8 cellular contexts compared by ENCODE assay signal in genomic region chr4:154416183-154416543, GRCh38.
A peak's percentile ranks its signal among the peaks of the same experiment; 100 is the strongest.
DNase-seq lines count a peak whose midpoint lies in the region; ATAC-seq, FAIRE-seq and TF ChIP-seq lines count a peak whose summit lies in the region.

No MANE protein-coding gene starts in this region.

- H2BK5ac ChIP-seq in mesenchymal stem cell (ENCODE audit: low read depth, low read length, poor library complexity, severe bottlenecking) = no peak overlapping the region

- no peak overlapping the region for H3K23ac ChIP-seq in mesenchymal stem cell (ENCODE audit: low read length in 2 of 2)

- H3K4ac ChIP-seq in mesenchymal stem cell (ENCODE audit: low read depth in 1 of 2, low read length in 2 of 2) = no peak overlapping the region

- H2AK5ac ChIP-seq in mesenchymal stem cell (ENCODE audit: low read length, severe bottlenecking) = no peak overlapping the region

- TF ChIP-seq CTCF in D721Med (IDR thresholded peaks at IDR 0.05; ENCODE audit: insufficient read depth, missing control alignments) = peak; percentile 23

- ATAC-seq in GM19452 (IDR thresholded peaks at IDR 0.05; ENCODE audit: unreplicated experiment) (peak; percentile 38), HG03571 (IDR thresholded peaks at IDR 0.05; ENCODE audit: unreplicated experiment) (peak; percentile 26), aorta (ENCODE audit: low FRiP score) (peak; percentile 31)

- no peak overlapping the region for H4K91ac ChIP-seq in mesenchymal stem cell (ENCODE audit: low read length)

- WGBS in mesenchymal stem cell = 4% methylated on average over 10 of the region's 10 CpGs
- WGBS in aorta, 2 donors = 16 to 22% methylated on average over 10 of the region's 10 CpGs

- H3K27ac ChIP-seq in caudate nucleus (ENCODE audit: low read depth, low read length) = peak overlapping the region; percentile 58
- no peak overlapping the region for H3K27ac ChIP-seq in mesenchymal stem cell (ENCODE audit: low read length, poor library complexity, severe bottlenecking)
- no peak overlapping the region for H3K27ac ChIP-seq in aorta (ENCODE audit: low read depth in 1 of 2, low read length in 2 of 2)

- H3K4me2 ChIP-seq in mesenchymal stem cell (ENCODE audit: low read length, poor library complexity, severe bottlenecking) = peak overlapping the region; percentile 95

- H3K4me1 ChIP-seq in mesenchymal stem cell (ENCODE audit: control insufficient read depth, insufficient read depth, low read depth, low read length) = peaks cover 2% of the 10 kb centered on the region
- no peaks in the 10 kb centered on the region for H3K4me1 ChIP-seq in aorta (ENCODE audit: control insufficient read depth in 1 of 2, insufficient read depth in 2 of 2, low read length in 2 of 2)

- H4K8ac ChIP-seq in mesenchymal stem cell (ENCODE audit: low read length) = no peak overlapping the region

- H2BK12ac ChIP-seq in mesenchymal stem cell (ENCODE audit: low read length in 2 of 2) = no peak overlapping the region

- peak overlapping the region; percentile 54 for H2AFZ ChIP-seq in mesenchymal stem cell (ENCODE audit: low read depth, low read length)

- no peaks in the 10 kb centered on the region for H3K36me3 ChIP-seq in mesenchymal stem cell (ENCODE audit: control insufficient read depth in 1 of 2, insufficient read depth in 2 of 2, low read depth in 1 of 2, low read length in 2 of 2)
- H3K36me3 ChIP-seq in aorta (ENCODE audit: control insufficient read depth in 1 of 2, insufficient read depth in 2 of 2, low read length in 1 of 2) = no peaks in the 10 kb centered on the region

- no peak overlapping the region for H3K14ac ChIP-seq in mesenchymal stem cell (ENCODE audit: low read length in 2 of 2)

- no peak overlapping the region for H2BK120ac ChIP-seq in mesenchymal stem cell (ENCODE audit: low read depth, low read length)

- DNase-seq in D721Med (ENCODE audit: insufficient read length, low spot score) (no peak), caudate nucleus (lab: John Stamatoyannopoulos, UW) (peak in 8 of 61 donors; percentile 1 to 31 (median 8)), mesenchymal stem cell (peak; percentile 30), aorta (no peak), NCI-H1694 treated with DMSO at 0.1 percent for 48 hours (lab: John Stamatoyannopoulos, UW) (no peak), COR-L47 (lab: John Stamatoyannopoulos, UW) (no peak)

- H2BK15ac ChIP-seq in mesenchymal stem cell (ENCODE audit: low read depth, poor library complexity, severe bottlenecking) = no peak overlapping the region

- H3K9me3 ChIP-seq in mesenchymal stem cell (ENCODE audit: control insufficient read depth, low read length) (no peaks in the 10 kb centered on the region), aorta (ENCODE audit: control insufficient read depth, low read length) (no peaks in the 10 kb centered on the region)

- H3K79me1 ChIP-seq in mesenchymal stem cell (replicated peaks; ENCODE audit: low read length, poor library complexity, severe bottlenecking) = no peaks in the 10 kb centered on the region

- peak overlapping the region; percentile 80 for H3K9ac ChIP-seq in mesenchymal stem cell (ENCODE audit: low read length)

- peak overlapping the region; percentile 8 to 80 for H3K4me3 ChIP-seq in mesenchymal stem cell (ENCODE audit: insufficient read depth in 1 of 2, low read depth in 1 of 2, low read length in 2 of 2)
- H3K4me3 ChIP-seq in aorta (ENCODE audit: low read length in 2 of 2) = peak overlapping the region; percentile 51 to 55

- H3K27me3 ChIP-seq in mesenchymal stem cell (ENCODE audit: control insufficient read depth in 1 of 2, insufficient read depth in 1 of 2, low read length in 2 of 2) (peaks cover 0 to 3% of the 10 kb centered on the region in 2 experiments), aorta (ENCODE audit: control insufficient read depth in 1 of 2, insufficient read depth in 2 of 2, low read length in 1 of 2) (no peaks in the 10 kb centered on the region)

- FAIRE-seq in D721Med (lab: Jason Lieb, UNC) = no peak

- intact Hi-C loops in aorta (cut with DNase I) = no loop called here

- peak overlapping the region in 1 of 2 experiments; percentile 69 for H3K18ac ChIP-seq in mesenchymal stem cell (ENCODE audit: low read depth in 1 of 2, low read length in 2 of 2)
